Comparison of ENCODE assay signal across 1 cellular context in the genomic region with DNA sequence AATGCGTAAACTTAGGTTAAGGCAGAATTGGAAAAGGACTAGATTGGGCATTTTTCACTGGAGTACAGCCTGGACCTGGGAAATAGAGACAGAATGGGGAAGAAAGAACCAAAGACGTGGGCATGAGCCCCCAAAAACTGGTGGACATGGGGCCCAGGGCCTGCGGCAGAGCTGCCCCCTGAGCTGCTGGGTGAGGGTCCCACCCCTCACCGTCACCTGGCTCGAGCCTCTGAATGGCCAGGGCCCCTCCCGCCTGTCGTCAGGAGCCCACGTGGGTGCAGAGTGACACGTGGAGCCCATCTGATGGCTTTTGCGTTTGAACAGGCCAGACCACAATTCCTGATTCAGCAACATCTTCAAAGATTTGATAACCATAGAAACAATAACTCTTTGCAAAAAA.
TF ChIP-seq lines count a peak whose summit lies in the region.

No MANE protein-coding gene starts in this region.

TF ChIP-seq in WTC11, 78 proteins besides CTCF, POLR2A, EP300 and RAD21 (continued from another document):
- no peak for TF ChIP-seq ZNF281 (CRISPR knock-in tag; IDR thresholded peaks at IDR 0.05)
- no peak for TF ChIP-seq ZNF263 (CRISPR knock-in tag; IDR thresholded peaks at IDR 0.05; ENCODE audit: low read depth)
- no peak for TF ChIP-seq ATF1 (CRISPR knock-in tag; IDR thresholded peaks at IDR 0.05)
- TF ChIP-seq, protein P1, sequence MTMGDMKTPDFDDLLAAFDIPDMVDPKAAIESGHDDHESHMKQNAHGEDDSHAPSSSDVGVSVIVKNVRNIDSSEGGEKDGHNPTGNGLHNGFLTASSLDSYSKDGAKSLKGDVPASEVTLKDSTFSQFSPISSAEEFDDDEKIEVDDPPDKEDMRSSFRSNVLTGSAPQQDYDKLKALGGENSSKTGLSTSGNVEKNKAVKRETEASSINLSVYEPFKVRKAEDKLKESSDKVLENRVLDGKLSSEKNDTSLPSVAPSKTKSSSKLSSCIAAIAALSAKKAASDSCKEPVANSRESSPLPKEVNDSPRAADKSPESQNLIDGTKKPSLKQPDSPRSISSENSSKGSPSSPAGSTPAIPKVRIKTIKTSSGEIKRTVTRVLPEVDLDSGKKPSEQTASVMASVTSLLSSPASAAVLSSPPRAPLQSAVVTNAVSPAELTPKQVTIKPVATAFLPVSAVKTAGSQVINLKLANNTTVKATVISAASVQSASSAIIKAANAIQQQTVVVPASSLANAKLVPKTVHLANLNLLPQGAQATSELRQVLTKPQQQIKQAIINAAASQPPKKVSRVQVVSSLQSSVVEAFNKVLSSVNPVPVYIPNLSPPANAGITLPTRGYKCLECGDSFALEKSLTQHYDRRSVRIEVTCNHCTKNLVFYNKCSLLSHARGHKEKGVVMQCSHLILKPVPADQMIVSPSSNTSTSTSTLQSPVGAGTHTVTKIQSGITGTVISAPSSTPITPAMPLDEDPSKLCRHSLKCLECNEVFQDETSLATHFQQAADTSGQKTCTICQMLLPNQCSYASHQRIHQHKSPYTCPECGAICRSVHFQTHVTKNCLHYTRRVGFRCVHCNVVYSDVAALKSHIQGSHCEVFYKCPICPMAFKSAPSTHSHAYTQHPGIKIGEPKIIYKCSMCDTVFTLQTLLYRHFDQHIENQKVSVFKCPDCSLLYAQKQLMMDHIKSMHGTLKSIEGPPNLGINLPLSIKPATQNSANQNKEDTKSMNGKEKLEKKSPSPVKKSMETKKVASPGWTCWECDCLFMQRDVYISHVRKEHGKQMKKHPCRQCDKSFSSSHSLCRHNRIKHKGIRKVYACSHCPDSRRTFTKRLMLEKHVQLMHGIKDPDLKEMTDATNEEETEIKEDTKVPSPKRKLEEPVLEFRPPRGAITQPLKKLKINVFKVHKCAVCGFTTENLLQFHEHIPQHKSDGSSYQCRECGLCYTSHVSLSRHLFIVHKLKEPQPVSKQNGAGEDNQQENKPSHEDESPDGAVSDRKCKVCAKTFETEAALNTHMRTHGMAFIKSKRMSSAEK (CRISPR knock-in tag; IDR thresholded peaks at IDR 0.05; ENCODE audit: borderline replicate concordance): no peak
- no peak for TF ChIP-seq NR3C1 (CRISPR knock-in tag; conservative IDR thresholded peaks at IDR 0.05; ENCODE audit: low read depth)
- no peak for TF ChIP-seq ZNF423 (CRISPR knock-in tag; IDR thresholded peaks at IDR 0.05)
- no peak for TF ChIP-seq FOXJ3 (CRISPR knock-in tag; IDR thresholded peaks at IDR 0.05; ENCODE audit: borderline replicate concordance)
- no peak for TF ChIP-seq ATF3 (CRISPR knock-in tag; conservative IDR thresholded peaks at IDR 0.05)
- TF ChIP-seq, protein P2, sequence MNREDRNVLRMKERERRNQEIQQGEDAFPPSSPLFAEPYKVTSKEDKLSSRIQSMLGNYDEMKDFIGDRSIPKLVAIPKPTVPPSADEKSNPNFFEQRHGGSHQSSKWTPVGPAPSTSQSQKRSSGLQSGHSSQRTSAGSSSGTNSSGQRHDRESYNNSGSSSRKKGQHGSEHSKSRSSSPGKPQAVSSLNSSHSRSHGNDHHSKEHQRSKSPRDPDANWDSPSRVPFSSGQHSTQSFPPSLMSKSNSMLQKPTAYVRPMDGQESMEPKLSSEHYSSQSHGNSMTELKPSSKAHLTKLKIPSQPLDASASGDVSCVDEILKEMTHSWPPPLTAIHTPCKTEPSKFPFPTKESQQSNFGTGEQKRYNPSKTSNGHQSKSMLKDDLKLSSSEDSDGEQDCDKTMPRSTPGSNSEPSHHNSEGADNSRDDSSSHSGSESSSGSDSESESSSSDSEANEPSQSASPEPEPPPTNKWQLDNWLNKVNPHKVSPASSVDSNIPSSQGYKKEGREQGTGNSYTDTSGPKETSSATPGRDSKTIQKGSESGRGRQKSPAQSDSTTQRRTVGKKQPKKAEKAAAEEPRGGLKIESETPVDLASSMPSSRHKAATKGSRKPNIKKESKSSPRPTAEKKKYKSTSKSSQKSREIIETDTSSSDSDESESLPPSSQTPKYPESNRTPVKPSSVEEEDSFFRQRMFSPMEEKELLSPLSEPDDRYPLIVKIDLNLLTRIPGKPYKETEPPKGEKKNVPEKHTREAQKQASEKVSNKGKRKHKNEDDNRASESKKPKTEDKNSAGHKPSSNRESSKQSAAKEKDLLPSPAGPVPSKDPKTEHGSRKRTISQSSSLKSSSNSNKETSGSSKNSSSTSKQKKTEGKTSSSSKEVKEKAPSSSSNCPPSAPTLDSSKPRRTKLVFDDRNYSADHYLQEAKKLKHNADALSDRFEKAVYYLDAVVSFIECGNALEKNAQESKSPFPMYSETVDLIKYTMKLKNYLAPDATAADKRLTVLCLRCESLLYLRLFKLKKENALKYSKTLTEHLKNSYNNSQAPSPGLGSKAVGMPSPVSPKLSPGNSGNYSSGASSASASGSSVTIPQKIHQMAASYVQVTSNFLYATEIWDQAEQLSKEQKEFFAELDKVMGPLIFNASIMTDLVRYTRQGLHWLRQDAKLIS (CRISPR knock-in tag; IDR thresholded peaks at IDR 0.05; ENCODE audit: borderline replicate concordance): no peak
- TF ChIP-seq, protein P3, sequence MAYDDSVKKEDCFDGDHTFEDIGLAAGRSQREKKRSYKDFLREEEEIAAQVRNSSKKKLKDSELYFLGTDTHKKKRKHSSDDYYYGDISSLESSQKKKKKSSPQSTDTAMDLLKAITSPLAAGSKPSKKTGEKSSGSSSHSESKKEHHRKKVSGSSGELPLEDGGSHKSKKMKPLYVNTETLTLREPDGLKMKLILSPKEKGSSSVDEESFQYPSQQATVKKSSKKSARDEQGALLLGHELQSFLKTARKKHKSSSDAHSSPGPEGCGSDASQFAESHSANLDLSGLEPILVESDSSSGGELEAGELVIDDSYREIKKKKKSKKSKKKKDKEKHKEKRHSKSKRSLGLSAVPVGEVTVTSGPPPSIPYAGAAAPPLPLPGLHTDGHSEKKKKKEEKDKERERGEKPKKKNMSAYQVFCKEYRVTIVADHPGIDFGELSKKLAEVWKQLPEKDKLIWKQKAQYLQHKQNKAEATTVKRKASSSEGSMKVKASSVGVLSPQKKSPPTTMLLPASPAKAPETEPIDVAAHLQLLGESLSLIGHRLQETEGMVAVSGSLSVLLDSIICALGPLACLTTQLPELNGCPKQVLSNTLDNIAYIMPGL (CRISPR knock-in tag; IDR thresholded peaks at IDR 0.05): no peak
- TF ChIP-seq TEAD4 (CRISPR knock-in tag; IDR thresholded peaks at IDR 0.05): no peak
- no peak for TF ChIP-seq ELF4 (CRISPR knock-in tag; IDR thresholded peaks at IDR 0.05; ENCODE audit: low read depth)
TF ChIP-seq in WTC11: peak in this region for 0.
